Comparison of ENCODE assay signal across 11 cellular contexts in genomic region chr7:28570113-28570969, GRCh38.
DNase-seq lines count a peak whose midpoint lies in the region; ATAC-seq, FAIRE-seq and TF ChIP-seq lines count a peak whose summit lies in the region.
"Had no signal": no experiment of that assay in that cellular context is flagged by ENCODE, and none has a peak within 500 bp of the region (broad histone marks: within the 10 kb centered on the region; RNA-seq: fewer than 3 reads in every experiment).

No MANE protein-coding gene starts in this region.

- peak; percentile 84 for FAIRE-seq in GM18507 (lab: Jason Lieb, UNC)

- intact Hi-C loops in activated CD8-positive, alpha-beta T cell treated with anti-CD3 and anti-CD28 coated beads for 36 hours (cut with micrococcal nuclease), result no loop called here

- TF ChIP-seq CTCF in kidney epithelial cell (IDR thresholded peaks at IDR 0.05; ENCODE audit: insufficient read depth, low read length, poor library complexity, severe bottlenecking), result no peak
- TF ChIP-seq CTCF in activated CD8-positive, alpha-beta T cell treated with anti-CD3 and anti-CD28 coated beads for 36 hours (IDR thresholded peaks at IDR 0.05), result no peak

- POLR2A ChIA-PET in activated CD8-positive, alpha-beta T cell treated with anti-CD3 and anti-CD28 coated beads for 36 hours (lab: Charles Lee), result no interaction called here

- no peaks in the 10 kb centered on the region for H3K36me3 ChIP-seq in kidney epithelial cell (ENCODE audit: control insufficient read depth, insufficient read depth, low read length)
- H3K36me3 ChIP-seq: upper lobe of right lung had no signal

- H3K4me1 Mint-ChIP-seq in activated CD8-positive, alpha-beta T cell treated with anti-CD3 and anti-CD28 coated beads for 36 hours (ENCODE audit: low read depth), result no peaks in the 10 kb centered on the region
- H3K4me1 Mint-ChIP-seq: natural killer cell had no signal

- peak; percentile 87 for ATAC-seq in GM21786 (IDR thresholded peaks at IDR 0.05; ENCODE audit: unreplicated experiment)
- ATAC-seq in HG03439 (IDR thresholded peaks at IDR 0.05; ENCODE audit: unreplicated experiment), result peak; percentile 47
- no peak for ATAC-seq in activated CD8-positive, alpha-beta T cell treated with anti-CD3 and anti-CD28 coated beads for 36 hours
- ATAC-seq: natural killer cell, upper lobe of right lung had no signal

- H3K4me3 ChIP-seq in kidney epithelial cell (ENCODE audit: low read depth, low read length), result no peak overlapping the region
- H3K4me3 ChIP-seq: upper lobe of right lung had no signal

- H3K4me3 Mint-ChIP-seq in activated CD8-positive, alpha-beta T cell treated with anti-CD3 and anti-CD28 coated beads for 36 hours, result no peak overlapping the region
- H3K4me3 Mint-ChIP-seq: natural killer cell had no signal

- no peak overlapping the region for H3K27ac Mint-ChIP-seq in activated CD8-positive, alpha-beta T cell treated with anti-CD3 and anti-CD28 coated beads for 36 hours
- H3K27ac Mint-ChIP-seq: natural killer cell had no signal

- H3K36me3 Mint-ChIP-seq in activated CD8-positive, alpha-beta T cell treated with anti-CD3 and anti-CD28 coated beads for 36 hours (ENCODE audit: low read depth), result no peaks in the 10 kb centered on the region
- H3K36me3 Mint-ChIP-seq: natural killer cell had no signal

- DNase-seq in GM18507 (ENCODE audit: extremely low spot score, insufficient read length, low read depth), result peak; percentile 18
- peak; percentile 90 for DNase-seq in kidney epithelial cell (ENCODE audit: low read depth)
- no peak for DNase-seq in activated CD8-positive, alpha-beta T cell treated with anti-CD3 and anti-CD28 coated beads for 36 hours
- no peak for DNase-seq in pons (ENCODE audit: low spot score)
- DNase-seq in activated T-cell treated with anti-CD3 and anti-CD28 coated beads, Interleukin-2, amount 50 U/mL, for 48 hours, result no peak
- no peak for DNase-seq in activated CD4-positive, alpha-beta T cell treated with anti-CD3 and anti-CD28 coated beads, Interleukin-2, amount 50 U/mL, for 4 hours
- DNase-seq: natural killer cell, NCI-H2107, upper lobe of right lung had no signal

- H3K9me3 Mint-ChIP-seq in activated CD8-positive, alpha-beta T cell treated with anti-CD3 and anti-CD28 coated beads for 36 hours, result no peaks in the 10 kb centered on the region
- H3K9me3 Mint-ChIP-seq: natural killer cell had no signal

- CTCF ChIA-PET in activated CD8-positive, alpha-beta T cell treated with anti-CD3 and anti-CD28 coated beads for 36 hours (lab: Charles Lee), result interaction anchor here (0.8 kb wide), 1 partner anchor 24 kb away, joined by 3 read pairs; no protein-coding TSS in a partner anchor

- no peaks in the 10 kb centered on the region for H3K27me3 ChIP-seq in kidney epithelial cell (ENCODE audit: control insufficient read depth, insufficient read depth, low read length)
- H3K27me3 ChIP-seq: upper lobe of right lung had no signal

- peaks cover 5% of the 10 kb centered on the region for H3K27me3 Mint-ChIP-seq in activated CD8-positive, alpha-beta T cell treated with anti-CD3 and anti-CD28 coated beads for 36 hours

Comparison
In these comparisons a context has a peak if more than half of its experiments do, and no peak if none do; other contexts are left out.
1. DNase-seq: peak in GM18507 (single experiment) and kidney epithelial cell (single experiment); none in activated CD8-positive, alpha-beta T cell treated with anti-CD3 and anti-CD28 coated beads for 36 hours (single experiment), pons (single experiment), activated T-cell treated with anti-CD3 and anti-CD28 coated beads, Interleukin-2, amount 50 U/mL, for 48 hours (0 of 2) and activated CD4-positive, alpha-beta T cell treated with anti-CD3 and anti-CD28 coated beads, Interleukin-2, amount 50 U/mL, for 4 hours (0 of 2).